ENCODE assay signal across 8 cellular contexts in the genomic region with DNA sequence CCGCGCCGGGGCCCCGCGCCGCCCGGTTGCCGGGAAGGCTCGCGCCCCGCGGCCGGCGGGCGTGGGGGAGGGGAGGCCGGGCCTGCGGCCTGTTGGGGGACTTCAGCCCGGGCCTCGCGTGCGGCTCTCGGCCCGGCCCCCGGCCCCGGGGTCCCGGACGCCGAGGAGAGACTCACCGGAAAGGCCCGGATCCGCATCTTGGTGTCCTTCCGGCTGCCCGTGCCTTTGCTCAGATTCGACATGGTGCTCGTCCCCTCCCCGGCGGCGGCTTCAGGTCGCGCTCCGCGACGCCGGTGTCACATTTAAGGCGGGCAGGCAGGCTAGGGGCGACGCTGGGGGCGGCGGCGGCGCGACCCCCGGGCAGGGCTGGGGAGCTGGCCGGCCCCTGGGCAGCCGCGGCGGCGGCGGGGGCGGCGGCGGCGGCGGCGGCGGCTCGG. TPM values are rescaled to one million over a fixed set of nuclear protein-coding genes. Genes with fewer than 3 reads are reported as not detected.
DNase-seq lines count a peak whose midpoint lies in the region; ATAC-seq lines count a peak whose summit lies in the region.

No MANE protein-coding gene starts in this region.

- no peaks in the 10 kb centered on the region for H3K27me3 ChIP-seq in H7 (ENCODE audit: control insufficient read depth, insufficient read depth, low read length)
- no peaks in the 10 kb centered on the region for H3K27me3 ChIP-seq in mononuclear cell (ENCODE audit: insufficient read depth, low read length)

- no peaks in the 10 kb centered on the region for H3K36me3 ChIP-seq in H7 (replicated peaks; ENCODE audit: control insufficient read depth, insufficient read depth, low read length)

- H3K4me3 ChIP-seq in H7 (ENCODE audit: insufficient read depth, low read depth, low read length): peak overlapping the region; percentile 91
- peak overlapping the region; percentile 85 for H3K4me3 ChIP-seq in mononuclear cell (ENCODE audit: low read length)

- peak overlapping the region; percentile 85 for H3K4me3 Mint-ChIP-seq in activated CD4-positive, alpha-beta memory T cell treated with anti-CD3 and anti-CD28 coated beads, Interleukin-2, amount 10 ng/mL, durations not matched to agents 7 days and 5 days
- H3K4me3 Mint-ChIP-seq in stimulated activated effector memory CD8-positive, alpha-beta T cell treated with anti-CD3 and anti-CD28 coated beads, Interleukin-12 subunit alpha, Interleukin-12 subunit beta, amount 100 ng/mL, for 72 hours: peak overlapping the region; percentile 96

- H3K4me1 ChIP-seq in mononuclear cell (ENCODE audit: insufficient read depth, low read length): peaks cover 36% of the 10 kb centered on the region

- peaks cover 52% of the 10 kb centered on the region for H3K4me1 Mint-ChIP-seq in activated CD4-positive, alpha-beta memory T cell treated with anti-CD3 and anti-CD28 coated beads, Interleukin-2, amount 10 ng/mL, durations not matched to agents 7 days and 5 days
- peaks cover 25% of the 10 kb centered on the region for H3K4me1 Mint-ChIP-seq in stimulated activated effector memory CD8-positive, alpha-beta T cell treated with anti-CD3 and anti-CD28 coated beads, Interleukin-12 subunit alpha, Interleukin-12 subunit beta, amount 100 ng/mL, for 72 hours

- POLR2A ChIA-PET in activated CD4-positive, alpha-beta memory T cell treated with anti-CD3 and anti-CD28 coated beads, Interleukin-2, amount 10 ng/mL, durations not matched to agents 7 days and 5 days (lab: Charles Lee): interaction anchor here (0.7 to 3.7 kb wide), 15 partner anchors 9 to 824 kb away, joined by 3 to 15 read pairs (median 5); a partner anchor contains a TSS

- DNase-seq in NCI-H1105 (lab: John Stamatoyannopoulos, UW) (peak; percentile 16), NCI-H1105 treated with DMSO at 0.1 percent for 48 hours (lab: John Stamatoyannopoulos, UW) (no peak), H7 (peak; percentile 64), M059J (ENCODE audit: low read depth) (peak; percentile 49)
- DNase-seq in activated CD4-positive, alpha-beta memory T cell treated with anti-CD3 and anti-CD28 coated beads, Interleukin-2, amount 10 ng/mL, durations not matched to agents 7 days and 5 days: peak; percentile 71
- DNase-seq in effector CD4-positive, alpha-beta T cell: peak; percentile 54
- DNase-seq in stimulated activated effector memory CD8-positive, alpha-beta T cell treated with anti-CD3 and anti-CD28 coated beads, Interleukin-12 subunit alpha, Interleukin-12 subunit beta, amount 100 ng/mL, for 72 hours (ENCODE audit: low spot score in 2 of 2): peak; percentile 42 to 83

- H3K36me3 Mint-ChIP-seq in activated CD4-positive, alpha-beta memory T cell treated with anti-CD3 and anti-CD28 coated beads, Interleukin-2, amount 10 ng/mL, durations not matched to agents 7 days and 5 days (ENCODE audit: low read depth): peaks cover 28% of the 10 kb centered on the region
- peaks cover 51% of the 10 kb centered on the region for H3K36me3 Mint-ChIP-seq in stimulated activated effector memory CD8-positive, alpha-beta T cell treated with anti-CD3 and anti-CD28 coated beads, Interleukin-12 subunit alpha, Interleukin-12 subunit beta, amount 100 ng/mL, for 72 hours

- CTCF ChIA-PET in activated CD4-positive, alpha-beta memory T cell treated with anti-CD3 and anti-CD28 coated beads, Interleukin-2, amount 10 ng/mL, durations not matched to agents 7 days and 5 days (lab: Charles Lee): interaction anchor here (1.5 kb wide), 1 partner anchor 65 kb away, joined by 4 read pairs; no protein-coding TSS in a partner anchor

- H3K9me3 ChIP-seq in mononuclear cell (ENCODE audit: low read depth, low read length): no peaks in the 10 kb centered on the region

- H3K27ac Mint-ChIP-seq in activated CD4-positive, alpha-beta memory T cell treated with anti-CD3 and anti-CD28 coated beads, Interleukin-2, amount 10 ng/mL, durations not matched to agents 7 days and 5 days: peak overlapping the region; percentile 93
- peak overlapping the region; percentile 96 for H3K27ac Mint-ChIP-seq in stimulated activated effector memory CD8-positive, alpha-beta T cell treated with anti-CD3 and anti-CD28 coated beads, Interleukin-12 subunit alpha, Interleukin-12 subunit beta, amount 100 ng/mL, for 72 hours

- no peaks in the 10 kb centered on the region for H3K27me3 Mint-ChIP-seq in activated CD4-positive, alpha-beta memory T cell treated with anti-CD3 and anti-CD28 coated beads, Interleukin-2, amount 10 ng/mL, durations not matched to agents 7 days and 5 days

- ATAC-seq in stimulated activated effector memory CD8-positive, alpha-beta T cell treated with anti-CD3 and anti-CD28 coated beads, Interleukin-12 subunit alpha, Interleukin-12 subunit beta, amount 100 ng/mL, for 72 hours: peak; percentile 65

- H3K9me3 Mint-ChIP-seq in activated CD4-positive, alpha-beta memory T cell treated with anti-CD3 and anti-CD28 coated beads, Interleukin-2, amount 10 ng/mL, durations not matched to agents 7 days and 5 days: no peaks in the 10 kb centered on the region
- no peaks in the 10 kb centered on the region for H3K9me3 Mint-ChIP-seq in stimulated activated effector memory CD8-positive, alpha-beta T cell treated with anti-CD3 and anti-CD28 coated beads, Interleukin-12 subunit alpha, Interleukin-12 subunit beta, amount 100 ng/mL, for 72 hours

RNA-seq across cellular contexts. Expression of a gene that starts 0.4 kb away (rescaled TPM):
- 46.7 and 60.7 TPM in 2 replicates for total RNA-seq in H7 (2014; rRNA removed; shearing (Covaris generic))
- total RNA-seq in M059J (2014; rRNA removed; shearing (Covaris generic)): 41.5 and 68.0 TPM in 2 replicates
- 10 to 100 TPM; 66.9 to 72.7 TPM for total RNA-seq in activated CD4-positive, alpha-beta memory T cell treated with anti-CD3 and anti-CD28 coated beads, Interleukin-2, amount 10 ng/mL, durations not matched to agents 7 days and 5 days
- 108 TPM for total RNA-seq in mononuclear cell
